In genomic region chrX:115372026-115372610, GRCh38 we compare ENCODE assay signal across 9 cellular contexts.
DNase-seq lines count a peak whose midpoint lies in the region; ATAC-seq and TF ChIP-seq lines count a peak whose summit lies in the region.
"Had no signal": no experiment of that assay in that cellular context is flagged by ENCODE, and none has a peak within 500 bp of the region (broad histone marks: within the 10 kb centered on the region; RNA-seq: fewer than 3 reads in every experiment).

No MANE protein-coding gene starts in this region.

- RAD21 ChIA-PET in HCT116 (lab: Charles Lee; ENCODE audit: low non-redundant PET in 1 of 2, low total read pairs in 2 of 2, uncharacterized antibody in 2 of 2, unreplicated experiment in 2 of 2): interaction anchor here in 1 of 2 experiments (0.7 kb wide), 1 partner anchor 631 kb away, joined by 3 read pairs; no protein-coding TSS in a partner anchor

- no peaks in the 10 kb centered on the region for H3K9me3 ChIP-seq in HCT116 (ENCODE audit: control insufficient read depth in 1 of 2, insufficient read depth in 1 of 2, low read depth in 1 of 2, low read length in 2 of 2)
- no peaks in the 10 kb centered on the region for H3K9me3 ChIP-seq in tibial nerve

- H3K27ac Mint-ChIP-seq in progenitor cell of endocrine pancreas: peak overlapping the region; percentile 90

- H3K36me3 Mint-ChIP-seq in progenitor cell of endocrine pancreas (ENCODE audit: insufficient read depth): no peaks in the 10 kb centered on the region

- no TSS peak for BruUV-seq in HCT116 (replicated peaks; lab: Mats Ljungman, UMichigan)

- no peak for TF ChIP-seq POLR2A in HCT116 (IDR thresholded peaks at IDR 0.05; ENCODE audit: borderline replicate concordance, extremely low read depth, insufficient read depth, insufficient read length)
- TF ChIP-seq POLR2A in tibial nerve (IDR thresholded peaks at IDR 0.05): no peak

- CTCF ChIA-PET in HCT116 (lab: Charles Lee): no interaction called here

- H3K9ac ChIP-seq in HCT116 (ENCODE audit: low read length): no peak overlapping the region

- H3K9me2 ChIP-seq in HCT116 (ENCODE audit: insufficient read depth): no peaks in the 10 kb centered on the region

- no peak overlapping the region for H3K4me3 Mint-ChIP-seq in progenitor cell of endocrine pancreas (ENCODE audit: low read depth)

- peak; percentile 12 for DNase-seq in HCT116 (ENCODE audit: low read depth, low spot score)
- DNase-seq in SK-MEL-5 (ENCODE audit: low read depth, low spot score): peak; percentile 89
- DNase-seq in foreskin melanocyte: peak; percentile 85
- DNase-seq in progenitor cell of endocrine pancreas (ENCODE audit: low spot score, unreplicated experiment): no peak
- no peak for DNase-seq in DMS 273 (lab: John Stamatoyannopoulos, UW; ENCODE audit: unreplicated experiment)
- no peak for DNase-seq in RPMI8226
- no peak for DNase-seq in tibial nerve (ENCODE audit: low spot score in 2 of 2)
- no peak for DNase-seq in GM13976 (ENCODE audit: low spot score)
- DNase-seq: activated naive CD4-positive, alpha-beta T cell treated with anti-CD3 and anti-CD28 coated beads, Interleukin-2, amount 50 U/mL, for 16 hours had no signal

- no peak overlapping the region for H3K27ac ChIP-seq in HCT116 (ENCODE audit: low read depth, low read length)
- H3K27ac ChIP-seq in tibial nerve: peak overlapping the region in 2 of 4 donors; percentile 5 to 15

- POLR2A ChIA-PET in HCT116 (lab: Charles Lee): no interaction called here

- no peaks in the 10 kb centered on the region for H3K27me3 Mint-ChIP-seq in progenitor cell of endocrine pancreas

- no peaks in the 10 kb centered on the region for H3K79me2 ChIP-seq in HCT116 (ENCODE audit: insufficient read depth, low read length)

- TF ChIP-seq EP300 in tibial nerve (IDR thresholded peaks at IDR 0.05): no peak

- H3K4me3 ChIP-seq in HCT116 (replicated peaks in 1 of 2; ENCODE audit: low read depth in 1 of 2, low read length in 2 of 2): no peak overlapping the region
- H3K4me3 ChIP-seq in tibial nerve: no peak overlapping the region

- intact Hi-C loops in HCT116 (cut with micrococcal nuclease): no loop called here

- peak; percentile 71 for ATAC-seq in HCT116

- peak overlapping the region; percentile 97 for H2AFZ ChIP-seq in HCT116 (ENCODE audit: low read depth, low read length, poor library complexity, severe bottlenecking)

- 11 to 25% methylated on average over 4 of the region's 4 CpGs for WGBS in tibial nerve, 2 donors

- in situ Hi-C loops in SK-MEL-5 (cut with HindIII; ENCODE audit: low pct_unique_long_range_greater_than_20kb, low sequenced_read_pairs): no loop called here
- in situ Hi-C loops in GM13976 (cut with MboI; ENCODE audit: low sequenced_read_pairs, unreplicated experiment): no loop called here

- peak overlapping the region; percentile 44 for H3K4me2 ChIP-seq in HCT116 (ENCODE audit: low read length)

- H3K36me3 ChIP-seq in HCT116 (ENCODE audit: control insufficient read depth in 1 of 2, insufficient read depth in 2 of 2, low read length in 2 of 2) (no peaks in the 10 kb centered on the region), tibial nerve (no peaks in the 10 kb centered on the region)

- no peaks in the 10 kb centered on the region for H4K20me1 ChIP-seq in HCT116 (ENCODE audit: insufficient read depth)

- peaks cover 9% of the 10 kb centered on the region for H3K4me1 Mint-ChIP-seq in progenitor cell of endocrine pancreas (ENCODE audit: low read depth)

- H3K27me3 ChIP-seq in HCT116 (ENCODE audit: insufficient read depth, low read length) (no peaks in the 10 kb centered on the region), tibial nerve (peaks cover 0 to 32% of the 10 kb centered on the region in 2 donors)

- H3K4me1 ChIP-seq in HCT116 (ENCODE audit: control insufficient read depth in 1 of 2, insufficient read depth in 2 of 2, low read length in 2 of 2) (peaks cover 0 to 8% of the 10 kb centered on the region in 2 experiments; a peak in 2 of 4 replicates), tibial nerve (peaks cover 0 to 4% (median 0%) of the 10 kb centered on the region in 4 donors)

- TF ChIP-seq CTCF in HCT116 (IDR thresholded peaks at IDR 0.05 in 2 of 3, conservative IDR thresholded peaks at IDR 0.05 in 1 of 3; ENCODE audit: borderline replicate concordance in 1 of 3, insufficient read depth in 1 of 3, low read depth in 2 of 3, low read length in 2 of 3) (no peak), progenitor cell of endocrine pancreas (IDR thresholded peaks at IDR 0.05; ENCODE audit: unreplicated experiment) (no peak), tibial nerve (IDR thresholded peaks at IDR 0.05) (no peak), GM13976 (IDR thresholded peaks at IDR 0.05; ENCODE audit: borderline replicate concordance, control extremely low read depth, extremely low read depth, insufficient read depth, missing control alignments) (no peak)

- TF ChIP-seq RAD21 in HCT116 (IDR thresholded peaks at IDR 0.05; ENCODE audit: low read depth): no peak

- peaks cover 6% of the 10 kb centered on the region for H3K9me3 Mint-ChIP-seq in progenitor cell of endocrine pancreas (ENCODE audit: low read depth)

TF ChIP-seq in HCT116, 20 proteins besides CTCF, POLR2A, EP300 and RAD21:
- TF ChIP-seq, protein P1, sequence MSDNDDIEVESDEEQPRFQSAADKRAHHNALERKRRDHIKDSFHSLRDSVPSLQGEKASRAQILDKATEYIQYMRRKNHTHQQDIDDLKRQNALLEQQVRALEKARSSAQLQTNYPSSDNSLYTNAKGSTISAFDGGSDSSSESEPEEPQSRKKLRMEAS (IDR thresholded peaks at IDR 0.05): peak; percentile 41; the same call in 1 of the 2 replicates
- TF ChIP-seq ATF3 (IDR thresholded peaks at IDR 0.05): 0 out of 2 replicates have a peak, but pooled peaks have one; percentile 22
- TF ChIP-seq SP1 (IDR thresholded peaks at IDR 0.05; ENCODE audit: low read depth): no peak
- TF ChIP-seq YY1 (IDR thresholded peaks at IDR 0.05; ENCODE audit: extremely low read depth, insufficient replicate concordance, low read depth, low read length): no peak
- no peak for TF ChIP-seq EGR1 (IDR thresholded peaks at IDR 0.05; ENCODE audit: low read depth)

Comparison
In these comparisons a context has a peak if more than half of its experiments do, and no peak if none do; other contexts are left out.
1. DNase-seq: peak in HCT116 (single experiment), SK-MEL-5 (single experiment) and foreskin melanocyte (single experiment); none in progenitor cell of endocrine pancreas (single experiment), DMS 273 (single experiment), RPMI8226 (single experiment), tibial nerve (0 of 2) and GM13976 (single experiment).